ENCODE assay signal across 12 cellular contexts in the genomic region with DNA sequence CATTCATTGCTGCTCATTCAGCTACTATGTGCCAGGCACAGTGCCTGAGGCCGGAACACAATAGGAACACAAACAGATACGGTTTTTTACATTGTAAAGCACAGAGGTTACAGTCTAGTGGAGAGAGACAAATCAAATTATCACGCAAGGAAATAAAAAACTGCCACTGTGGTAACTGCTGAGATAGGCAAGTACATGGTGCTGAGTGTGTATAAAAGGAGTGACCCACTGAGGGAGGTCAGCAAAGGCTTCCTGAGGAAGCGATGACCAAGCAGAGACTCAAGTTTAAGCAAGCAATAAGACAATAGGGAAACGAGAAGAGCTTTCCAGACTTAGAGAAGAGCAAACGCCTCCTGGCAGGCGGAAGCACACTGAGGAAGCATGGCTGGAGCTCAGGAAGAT. TPM values are rescaled to one million over a fixed set of nuclear protein-coding genes. Genes with fewer than 3 reads are reported as not detected.
DNase-seq lines count a peak whose midpoint lies in the region; ATAC-seq and TF ChIP-seq lines count a peak whose summit lies in the region.
"Had no signal": no experiment of that assay in that cellular context is flagged by ENCODE, and none has a peak within 500 bp of the region (broad histone marks: within the 10 kb centered on the region; RNA-seq: fewer than 3 reads in every experiment).

No MANE protein-coding gene starts in this region.

- 81 to 85% methylated on average over 7 of the region's 7 CpGs for WGBS in sigmoid colon, 2 donors

- no peak for TF ChIP-seq POLR2A in sigmoid colon (IDR thresholded peaks at IDR 0.05)

- TF ChIP-seq EP300 in sigmoid colon (IDR thresholded peaks at IDR 0.05) = no peak

- H3K36me3 Mint-ChIP-seq in activated naive CD4-positive, alpha-beta T cell treated with anti-CD3 and anti-CD28 coated beads, Interleukin-2, amount 50 U/mL, for 72 hours = no peaks in the 10 kb centered on the region
- no peaks in the 10 kb centered on the region for H3K36me3 Mint-ChIP-seq in natural killer cell

- H3K27me3 Mint-ChIP-seq in natural killer cell (ENCODE audit: low read depth in 2 of 2) = peaks cover 0 to 11% of the 10 kb centered on the region in 2 donors
- H3K27me3 Mint-ChIP-seq: activated T-cell treated with anti-CD3 and anti-CD28 coated beads, Interleukin-2, amount 50 U/mL, for 24 hours had no signal

- H3K27me3 ChIP-seq in ascending aorta (no peaks in the 10 kb centered on the region), left ventricle myocardium inferior (ENCODE audit: low read depth) (no peaks in the 10 kb centered on the region), sigmoid colon (no peaks in the 10 kb centered on the region)

- no peak for TF ChIP-seq CTCF in ascending aorta (IDR thresholded peaks at IDR 0.05)
- no peak for TF ChIP-seq CTCF in left ventricle myocardium inferior (IDR thresholded peaks at IDR 0.05; ENCODE audit: borderline replicate concordance)
- no peak for TF ChIP-seq CTCF in sigmoid colon (IDR thresholded peaks at IDR 0.05)
- TF ChIP-seq CTCF in natural killer cell (IDR thresholded peaks at IDR 0.05) = no peak

- H3K9me3 Mint-ChIP-seq in activated naive CD4-positive, alpha-beta T cell treated with anti-CD3 and anti-CD28 coated beads, Interleukin-2, amount 50 U/mL, for 72 hours = no peaks in the 10 kb centered on the region
- H3K9me3 Mint-ChIP-seq in natural killer cell = no peaks in the 10 kb centered on the region
- H3K9me3 Mint-ChIP-seq: activated T-cell treated with anti-CD3 and anti-CD28 coated beads, Interleukin-2, amount 50 U/mL, for 24 hours had no signal

- H3K27ac Mint-ChIP-seq in activated naive CD4-positive, alpha-beta T cell treated with anti-CD3 and anti-CD28 coated beads, Interleukin-2, amount 50 U/mL, for 72 hours = no peak overlapping the region
- H3K27ac Mint-ChIP-seq in natural killer cell = no peak overlapping the region
- H3K27ac Mint-ChIP-seq: activated T-cell treated with anti-CD3 and anti-CD28 coated beads, Interleukin-2, amount 50 U/mL, for 24 hours had no signal

- H3K4me1 ChIP-seq in ascending aorta (peaks cover 7 to 36% of the 10 kb centered on the region in 2 donors), left ventricle myocardium inferior (peaks cover 33% of the 10 kb centered on the region), sigmoid colon (peaks cover 0 to 3% (median 0%) of the 10 kb centered on the region in 4 donors)

- no peak for ATAC-seq in activated naive CD4-positive, alpha-beta T cell treated with anti-CD3 and anti-CD28 coated beads, Interleukin-2, amount 50 U/mL, for 72 hours
- ATAC-seq in natural killer cell = no peak
- ATAC-seq: HCT116 had no signal

- no peak overlapping the region for H3K4me3 Mint-ChIP-seq in natural killer cell
- H3K4me3 Mint-ChIP-seq: activated T-cell treated with anti-CD3 and anti-CD28 coated beads, Interleukin-2, amount 50 U/mL, for 24 hours had no signal

- H3K36me3 ChIP-seq in ascending aorta (no peaks in the 10 kb centered on the region), left ventricle myocardium inferior (no peaks in the 10 kb centered on the region), sigmoid colon (no peaks in the 10 kb centered on the region)

- H3K4me3 ChIP-seq in ascending aorta (no peak overlapping the region), left ventricle myocardium inferior (no peak overlapping the region), sigmoid colon (no peak overlapping the region)

- DNase-seq in GM04504 (ENCODE audit: low read depth) (peak; percentile 28), ascending aorta (ENCODE audit: low spot score in 2 of 2) (no peak), left ventricle myocardium inferior (no peak), sigmoid colon (no peak), dedifferentiated amniotic fluid mesenchymal stem cell (ENCODE audit: extremely low spot score) (no peak), natural killer cell (no peak), HT-29 (ENCODE audit: low spot score) (no peak)
- DNase-seq in activated naive CD4-positive, alpha-beta T cell treated with anti-CD3 and anti-CD28 coated beads, Interleukin-2, amount 50 U/mL, for 72 hours (ENCODE audit: low spot score in 2 of 2) = no peak
- DNase-seq: activated T-cell treated with anti-CD3 and anti-CD28 coated beads, Interleukin-2, amount 50 U/mL, for 24 hours; effector CD4-positive, alpha-beta T cell; NCI-H2081 treated with DMSO at 0.1 percent for 48 hours had no signal

- intact Hi-C loops in ascending aorta (cut with DNase I) (loop anchor here (5.0 kb wide), 1 partner anchor 34 kb away; no protein-coding TSS in a partner anchor), left ventricle myocardium inferior (cut with micrococcal nuclease) (no loop called here), sigmoid colon (cut with DNase I) (no loop called here), natural killer cell (cut with micrococcal nuclease) (no loop called here)

- peaks cover 0 to 6% of the 10 kb centered on the region in 2 donors for H3K4me1 Mint-ChIP-seq in natural killer cell

- no peaks in the 10 kb centered on the region for H3K9me3 ChIP-seq in ascending aorta
- H3K9me3 ChIP-seq in left ventricle myocardium inferior (replicated peaks) = no peaks in the 10 kb centered on the region
- no peaks in the 10 kb centered on the region for H3K9me3 ChIP-seq in sigmoid colon

- peak overlapping the region; percentile 68 to 79 for H3K27ac ChIP-seq in ascending aorta
- H3K27ac ChIP-seq in left ventricle myocardium inferior (replicated peaks) = peak overlapping the region; percentile 66
- peak overlapping the region in 3 of 4 donors; percentile 21 to 46 (median 38) for H3K27ac ChIP-seq in sigmoid colon

RNA-seq across cellular contexts. Expression of gene NUFIP1, which starts 56.4 kb away (rescaled TPM):
- 3.1 TPM for total RNA-seq in ascending aorta
- 3.1 TPM for total RNA-seq in left ventricle myocardium inferior
- 1 to 10 TPM; 2.2 to 3.5 (median 3.0) TPM for total RNA-seq in sigmoid colon
- polyA plus RNA-seq in sigmoid colon = 1 to 10 TPM; 1.6 to 2.7 (median 1.8) TPM
- 1 to 10 TPM; 6.6 to 8.1 TPM for total RNA-seq in activated naive CD4-positive, alpha-beta T cell treated with anti-CD3 and anti-CD28 coated beads, Interleukin-2, amount 50 U/mL, for 72 hours
- total RNA-seq in natural killer cell = 1 to 10 TPM; 4.1 to 6.2 (median 4.4) TPM
- total RNA-seq in HT-29 (2014; rRNA removed; shearing (Covaris generic)) = 2.3 and 3.7 TPM in 2 replicates

RNA-seq across cellular contexts. Expression of gene GPALPP1, which starts 56.5 kb away (rescaled TPM):
- total RNA-seq in ascending aorta (10.3 TPM), left ventricle myocardium inferior (10.7 TPM), sigmoid colon (10 to 100 TPM; 26.3 to 40.7 (median 32.9) TPM), natural killer cell (10 to 100 TPM; 32.4 to 36.6 (median 36.0) TPM)
- polyA plus RNA-seq in sigmoid colon = 10 to 100 TPM in 1 of 3 donors, 1 to 10 TPM in 2; 7.8 to 12.0 (median 8.3) TPM
- total RNA-seq in activated naive CD4-positive, alpha-beta T cell treated with anti-CD3 and anti-CD28 coated beads, Interleukin-2, amount 50 U/mL, for 72 hours = 10 to 100 TPM; 24.9 to 32.9 TPM
- total RNA-seq in HT-29 (2014; rRNA removed; shearing (Covaris generic)) = 28.2 and 33.1 TPM in 2 replicates
